ENCODE assay signal across 7 cellular contexts in the genomic region with DNA sequence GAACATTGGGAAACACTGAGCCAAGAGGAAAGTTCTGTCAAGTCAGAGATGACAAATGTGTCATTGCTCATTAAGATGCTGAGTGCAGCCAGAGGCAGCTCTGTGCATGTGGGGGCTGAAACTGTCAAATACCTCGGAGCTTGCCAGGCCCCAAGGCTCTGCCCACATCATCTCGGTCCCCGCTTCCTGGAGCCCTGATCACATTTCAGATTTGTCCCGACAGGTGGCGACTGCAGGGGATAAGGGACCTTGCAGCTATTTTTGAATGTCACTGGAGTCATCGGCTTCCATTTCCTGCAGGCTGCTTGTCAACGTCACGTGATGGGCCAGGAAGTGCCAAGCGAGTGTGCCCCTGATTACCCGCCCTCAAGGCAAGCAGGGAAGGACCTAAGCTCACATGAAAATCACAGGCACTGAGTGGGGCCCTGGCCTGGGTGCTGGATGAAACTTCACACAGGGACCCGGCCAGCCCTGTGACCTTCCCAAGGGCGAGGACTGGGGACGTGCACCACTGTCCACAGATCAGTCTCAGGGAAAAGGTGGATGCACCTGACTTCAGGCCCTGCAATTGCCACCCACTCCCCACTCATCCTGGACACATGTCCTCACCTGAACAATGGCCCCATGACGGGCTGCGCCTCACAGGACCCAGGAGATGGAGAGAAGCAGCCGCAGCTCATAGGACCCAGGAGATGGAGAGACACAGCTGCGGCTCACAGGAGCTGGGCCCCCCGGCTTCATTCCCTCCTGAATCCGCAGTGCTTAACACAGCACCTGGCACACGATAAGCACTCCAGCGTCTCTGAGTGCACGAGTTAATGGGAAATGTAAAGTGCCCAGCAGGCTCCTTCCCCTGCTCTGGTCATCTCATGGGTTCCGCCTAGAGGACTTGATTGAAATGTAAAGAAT.
DNase-seq lines count a peak whose midpoint lies in the region; ATAC-seq and TF ChIP-seq lines count a peak whose summit lies in the region.

No MANE protein-coding gene starts in this region.

- H3K4me1 ChIP-seq in heart left ventricle (peaks cover 0 to 14% (median 5%) of the 10 kb centered on the region in 12 donors), testis (peaks cover 4% of the 10 kb centered on the region)

- TF ChIP-seq CTCF in heart left ventricle (IDR thresholded peaks at IDR 0.05) (peak in 5 of 12 donors; percentile 12 to 30 (median 19)), foreskin fibroblast (IDR thresholded peaks at IDR 0.05; ENCODE audit: low read depth, low read length) (no peak), testis (IDR thresholded peaks at IDR 0.05) (no peak)

- H3K4me3 ChIP-seq in heart left ventricle (no peak overlapping the region), foreskin fibroblast (ENCODE audit: low read depth in 1 of 2, low read length in 2 of 2) (no peak overlapping the region), testis (no peak overlapping the region)

- H3K36me3 ChIP-seq in heart left ventricle = peaks cover 0 to 19% (median 0%) of the 10 kb centered on the region in 9 donors
- H3K36me3 ChIP-seq in testis (ENCODE audit: low read depth, missing control alignments) = no peaks in the 10 kb centered on the region

- no peaks in the 10 kb centered on the region for H3K27me3 ChIP-seq in heart left ventricle
- no peaks in the 10 kb centered on the region for H3K27me3 ChIP-seq in testis

- DNase-seq in NCI-H2081 treated with DMSO at 0.1 percent for 48 hours (lab: John Stamatoyannopoulos, UW) (peak; percentile 42), heart left ventricle (peak; percentile 29 to 72 (median 42)), foreskin fibroblast (no peak), NCI-H748 (lab: John Stamatoyannopoulos, UW; ENCODE audit: unreplicated experiment) (no peak), testis (no peak)
- peak; percentile 43 to 51 for DNase-seq in activated CD8-positive, alpha-beta memory T cell treated with anti-CD3 and anti-CD28 coated beads for 4 hours (ENCODE audit: low read depth in 2 of 2)
- DNase-seq in stimulated activated CD4-positive, alpha-beta T cell treated with anti-CD3 and anti-CD28 coated beads, Interleukin-2, amount 100 ng/mL, for 4 hours (ENCODE audit: low read depth) = peak; percentile 56

- intact Hi-C loops in heart left ventricle (cut with DNase I) = loop anchor here in 2 of 10 donors (5.0 to 10.0 kb wide), 2 partner anchors 106 to 108 kb away; no protein-coding TSS in a partner anchor
- intact Hi-C loops in testis (cut with DNase I; ENCODE audit: low total_unique reads) = no loop called here

- H3K9me3 ChIP-seq in heart left ventricle (peaks cover 0 to 3% (median 0%) of the 10 kb centered on the region in 12 donors), testis (no peaks in the 10 kb centered on the region)

- WGBS in heart left ventricle, 4 donors = 41 to 43% (median 42%) methylated on average over 20 to 23 of the region's 23 CpGs
- WGBS in testis, 2 donors = 83 to 84% methylated on average over 19 to 23 of the region's 23 CpGs

- H3K27ac ChIP-seq in heart left ventricle = no peak overlapping the region
- no peak overlapping the region for H3K27ac ChIP-seq in testis

- peak in 3 of 4 donors; percentile 47 to 58 (median 49) for ATAC-seq in heart left ventricle

- no peak for TF ChIP-seq POLR2A in heart left ventricle (IDR thresholded peaks at IDR 0.05)
- TF ChIP-seq POLR2A in testis (IDR thresholded peaks at IDR 0.05) = no peak

Comparison
In these comparisons a context has a peak if more than half of its experiments do, and no peak if none do; other contexts are left out.
1. DNase-seq: peak in NCI-H2081 treated with DMSO at 0.1 percent for 48 hours (single experiment), activated CD8-positive, alpha-beta memory T cell treated with anti-CD3 and anti-CD28 coated beads for 4 hours (2 of 2), heart left ventricle (5 of 5) and stimulated activated CD4-positive, alpha-beta T cell treated with anti-CD3 and anti-CD28 coated beads, Interleukin-2, amount 100 ng/mL, for 4 hours (single experiment); none in foreskin fibroblast (0 of 2), NCI-H748 (single experiment) and testis (single experiment).